Comparison of ENCODE assay signal across 10 cellular contexts in genomic region chr1:229127301-229127700, GRCh38.
DNase-seq lines count a peak whose midpoint lies in the region; ATAC-seq and TF ChIP-seq lines count a peak whose summit lies in the region.
"Had no signal": no experiment of that assay in that cellular context is flagged by ENCODE, and none has a peak within 500 bp of the region (broad histone marks: within the 10 kb centered on the region; RNA-seq: fewer than 3 reads in every experiment).

No MANE protein-coding gene starts in this region.

- CTCF ChIA-PET in activated CD8-positive, alpha-beta T cell treated with anti-CD3 and anti-CD28 coated beads for 36 hours (lab: Charles Lee): interaction anchor here (1.1 to 1.3 kb wide), 2 partner anchors 12 to 100 kb away, joined by 3 read pairs; no protein-coding TSS in a partner anchor

- no peaks in the 10 kb centered on the region for H3K9me3 Mint-ChIP-seq in activated CD8-positive, alpha-beta T cell treated with anti-CD3 and anti-CD28 coated beads for 36 hours
- H3K9me3 Mint-ChIP-seq in neural progenitor cell: peaks cover 2% of the 10 kb centered on the region
- H3K9me3 Mint-ChIP-seq: mesothelial cell of epicardium had no signal

- peaks cover 52% of the 10 kb centered on the region for H3K4me1 Mint-ChIP-seq in activated CD8-positive, alpha-beta T cell treated with anti-CD3 and anti-CD28 coated beads for 36 hours (ENCODE audit: low read depth)
- peaks cover 29% of the 10 kb centered on the region for H3K4me1 Mint-ChIP-seq in neural progenitor cell

- DNase-seq in DMS53 (lab: John Stamatoyannopoulos, UW): peak; percentile 12
- no peak for DNase-seq in DMS53 treated with DMSO at 0.1 percent for 48 hours (lab: John Stamatoyannopoulos, UW; ENCODE audit: unreplicated experiment)
- peak; percentile 59 for DNase-seq in HT1080 (ENCODE audit: low read depth)
- peak; percentile 73 for DNase-seq in activated CD8-positive, alpha-beta T cell treated with anti-CD3 and anti-CD28 coated beads for 36 hours
- DNase-seq in neural progenitor cell (ENCODE audit: low spot score): no peak
- no peak for DNase-seq in COLO829 (ENCODE audit: low spot score)
- no peak for DNase-seq in activated effector memory CD4-positive, alpha-beta T cell treated with Interleukin-2 at 50 U/mL for 16 hours

- intact Hi-C loops in activated CD8-positive, alpha-beta T cell treated with anti-CD3 and anti-CD28 coated beads for 36 hours (cut with micrococcal nuclease): no loop called here

- H3K27ac Mint-ChIP-seq in activated CD8-positive, alpha-beta T cell treated with anti-CD3 and anti-CD28 coated beads for 36 hours: no peak overlapping the region
- peak overlapping the region; percentile 36 for H3K27ac Mint-ChIP-seq in neural progenitor cell

- no peak overlapping the region for H3K27ac ChIP-seq in neural progenitor cell
- H3K27ac ChIP-seq: 22Rv1 had no signal

- peaks cover 15% of the 10 kb centered on the region for H3K4me1 ChIP-seq in neural progenitor cell

- H3K79me2 ChIP-seq in neural progenitor cell (ENCODE audit: low read depth): no peaks in the 10 kb centered on the region

- peak overlapping the region; percentile 2 for H2AFZ ChIP-seq in neural progenitor cell (replicated peaks)

- no peaks in the 10 kb centered on the region for H3K36me3 Mint-ChIP-seq in activated CD8-positive, alpha-beta T cell treated with anti-CD3 and anti-CD28 coated beads for 36 hours (ENCODE audit: low read depth)
- H3K36me3 Mint-ChIP-seq in neural progenitor cell: no peaks in the 10 kb centered on the region
- H3K36me3 Mint-ChIP-seq: mesothelial cell of epicardium had no signal

- H3K4me3 Mint-ChIP-seq in activated CD8-positive, alpha-beta T cell treated with anti-CD3 and anti-CD28 coated beads for 36 hours: no peak overlapping the region
- no peak overlapping the region for H3K4me3 Mint-ChIP-seq in neural progenitor cell
- H3K4me3 Mint-ChIP-seq: mesothelial cell of epicardium had no signal

- H3K27me3 ChIP-seq in neural progenitor cell: no peaks in the 10 kb centered on the region

- H3K36me3 ChIP-seq in neural progenitor cell: no peaks in the 10 kb centered on the region

- no peak overlapping the region for H3K9ac ChIP-seq in neural progenitor cell

- peaks cover 6% of the 10 kb centered on the region for H3F3A ChIP-seq in neural progenitor cell (ENCODE audit: low read depth)

- H3K9me3 ChIP-seq in neural progenitor cell (ENCODE audit: low read depth): no peaks in the 10 kb centered on the region

- peak; percentile 84 for ATAC-seq in activated CD8-positive, alpha-beta T cell treated with anti-CD3 and anti-CD28 coated beads for 36 hours
- ATAC-seq in HG03469 (IDR thresholded peaks at IDR 0.05; ENCODE audit: unreplicated experiment): no peak

- no peak for TF ChIP-seq CTCF in activated CD8-positive, alpha-beta T cell treated with anti-CD3 and anti-CD28 coated beads for 36 hours (IDR thresholded peaks at IDR 0.05)
- TF ChIP-seq CTCF in neural progenitor cell (IDR thresholded peaks at IDR 0.05): no peak

- H3K4me3 ChIP-seq in neural progenitor cell: no peak overlapping the region

- no peak overlapping the region for H3K4me2 ChIP-seq in neural progenitor cell

- no peaks in the 10 kb centered on the region for H3K27me3 Mint-ChIP-seq in activated CD8-positive, alpha-beta T cell treated with anti-CD3 and anti-CD28 coated beads for 36 hours
- H3K27me3 Mint-ChIP-seq in neural progenitor cell (ENCODE audit: insufficient read depth, low read depth): peaks cover 12% of the 10 kb centered on the region

- no peaks in the 10 kb centered on the region for H4K20me1 ChIP-seq in neural progenitor cell (ENCODE audit: low read depth)

- POLR2A ChIA-PET in activated CD8-positive, alpha-beta T cell treated with anti-CD3 and anti-CD28 coated beads for 36 hours (lab: Charles Lee): no interaction called here

Comparison
In these comparisons a context has a peak if more than half of its experiments do, and no peak if none do; other contexts are left out.
1. DNase-seq: peak in DMS53 (single experiment), HT1080 (single experiment) and activated CD8-positive, alpha-beta T cell treated with anti-CD3 and anti-CD28 coated beads for 36 hours (single experiment); none in DMS53 treated with DMSO at 0.1 percent for 48 hours (single experiment), neural progenitor cell (single experiment), COLO829 (single experiment) and activated effector memory CD4-positive, alpha-beta T cell treated with Interleukin-2 at 50 U/mL for 16 hours (single experiment).